In genomic region chr7:145696071-145696470, GRCh38 we compare ENCODE assay signal across 27 cellular contexts.
"Had no signal": no experiment of that assay in that cellular context is flagged by ENCODE, and none has a peak within 500 bp of the region (broad histone marks: within the 10 kb centered on the region; RNA-seq: fewer than 3 reads in every experiment).

No MANE protein-coding gene starts in this region.

- H3K27ac ChIP-seq: ascending aorta, breast epithelium, esophagus muscularis mucosa, gastrocnemius medialis, left ventricle myocardium inferior, sigmoid colon, suprapubic skin, tibial artery, upper lobe of right lung, VCaP had no signal

- H3K4me3 ChIP-seq: ascending aorta, breast epithelium, esophagus muscularis mucosa, gastrocnemius medialis, left ventricle myocardium inferior, lung, mucosa of descending colon, sigmoid colon, smooth muscle cell, suprapubic skin, tibial artery, upper lobe of right lung had no signal

- H3K4me1 ChIP-seq: ascending aorta, breast epithelium, esophagus muscularis mucosa, gastrocnemius medialis, left ventricle myocardium inferior, sigmoid colon, suprapubic skin, tibial artery, upper lobe of right lung had no signal

- DNase-seq: activated CD4-positive, alpha-beta T cell treated with anti-CD3 and anti-CD28 coated beads for 4 hours; activated CD4-positive, alpha-beta T cell treated with anti-CD3 and anti-CD28 coated beads, Interleukin-2, amount 50 U/mL, for 4 hours; activated effector memory CD4-positive, alpha-beta T cell treated with anti-CD3 and anti-CD28 coated beads, Interleukin-2, amount 50 U/mL, for 16 hours; activated naive CD4-positive, alpha-beta T cell treated with anti-CD3 and anti-CD28 coated beads for 36 hours; activated naive CD8-positive, alpha-beta T cell treated with anti-CD3 and anti-CD28 coated beads, Interleukin-2, amount 10 ng/mL, durations not matched to agents 7 days and 5 days; activated T-cell treated with anti-CD3 and anti-CD28 coated beads for 4 hours; central memory CD4-positive, alpha-beta T cell; gastrocnemius medialis; glutamatergic neuron; islet precursor cell; left ventricle myocardium inferior; mucosa of descending colon; sigmoid colon; stimulated activated CD4-positive, alpha-beta T cell treated with anti-CD3 and anti-CD28 coated beads, Interleukin-1b, Interleukin-23, amount 100 ng/mL, for 48 hours; stimulated activated CD4-positive, alpha-beta T cell treated with anti-CD3 and anti-CD28 coated beads, Interleukin-4, amount 100 ng/mL, for 4 hours; stimulated activated CD8-positive, alpha-beta memory T cell treated with anti-CD3 and anti-CD28 coated beads, Interleukin-4, amount 100 ng/mL, for 48 hours; stimulated activated naive CD8-positive, alpha-beta T cell treated with anti-CD3 and anti-CD28 coated beads, Interleukin-15, amount 100 ng/mL, for 72 hours; tibial artery; upper lobe of right lung had no signal

- H3K36me3 ChIP-seq: ascending aorta, breast epithelium, esophagus muscularis mucosa, gastrocnemius medialis, left ventricle myocardium inferior, sigmoid colon, suprapubic skin, tibial artery, upper lobe of right lung had no signal

- ATAC-seq: gastrocnemius medialis; mucosa of descending colon; stimulated activated memory B cell treated with anti-CD40 and anti-IgM and Interleukin-4, amounts not matched to agents 10 μg/mL and 1 μg/mL and 100 μg/mL, for 72 hours; stimulated activated naive CD8-positive, alpha-beta T cell treated with anti-CD3 and anti-CD28 coated beads, Interleukin-15, amount 100 ng/mL, for 72 hours; upper lobe of right lung had no signal

- H3K27me3 ChIP-seq: ascending aorta, breast epithelium, esophagus muscularis mucosa, gastrocnemius medialis, sigmoid colon, suprapubic skin, tibial artery, upper lobe of right lung had no signal

- H3K4me2 ChIP-seq: smooth muscle cell had no signal

- H3K9me3 ChIP-seq: ascending aorta, breast epithelium, esophagus muscularis mucosa, gastrocnemius medialis, left ventricle myocardium inferior, sigmoid colon, suprapubic skin, tibial artery, upper lobe of right lung had no signal
